Comparison of ENCODE assay signal across 8 cellular contexts in the genomic region with DNA sequence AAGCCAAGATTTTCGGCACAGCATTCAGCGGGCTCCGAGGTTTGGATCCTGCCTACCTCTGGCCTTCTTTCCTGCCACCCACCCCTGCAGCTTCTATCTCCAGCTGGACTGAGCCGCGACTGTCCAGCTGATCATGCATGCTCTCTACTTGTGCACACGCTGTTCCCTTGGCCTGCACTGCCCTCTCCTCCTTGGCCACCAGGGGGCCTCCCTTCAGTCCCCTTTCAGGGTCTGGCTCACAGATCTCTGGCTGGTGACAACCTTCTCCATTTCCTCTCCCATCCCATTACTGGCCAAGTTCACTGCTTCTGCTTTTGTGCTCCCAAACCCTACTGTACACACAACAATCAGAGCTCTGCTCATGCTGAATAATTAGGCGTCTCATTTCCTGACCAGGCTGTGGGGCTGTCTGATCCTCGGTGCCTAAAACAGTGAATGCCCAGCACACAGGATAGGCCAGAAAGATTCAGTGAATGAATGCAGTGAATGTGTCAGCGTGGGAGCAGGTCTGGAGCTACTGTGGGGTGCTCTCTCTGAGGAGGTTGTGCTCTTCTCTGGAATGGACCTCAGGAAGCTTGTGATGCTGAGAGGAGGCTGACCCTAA.
DNase-seq lines count a peak whose midpoint lies in the region; ATAC-seq and TF ChIP-seq lines count a peak whose summit lies in the region.

No MANE protein-coding gene starts in this region.

- H4K91ac ChIP-seq in trophoblast cell (ENCODE audit: low read depth, low read length): peak overlapping the region; percentile 12

- H3K27me3 Mint-ChIP-seq in activated CD4-positive, alpha-beta memory T cell treated with anti-CD3 and anti-CD28 coated beads, Interleukin-2, amount 10 ng/mL, durations not matched to agents 7 days and 5 days: no peaks in the 10 kb centered on the region

- no peak overlapping the region for H3K27ac Mint-ChIP-seq in activated CD4-positive, alpha-beta memory T cell treated with anti-CD3 and anti-CD28 coated beads, Interleukin-2, amount 10 ng/mL, durations not matched to agents 7 days and 5 days

- H3K4me1 ChIP-seq in foreskin keratinocyte (peaks cover 4% of the 10 kb centered on the region), trophoblast cell (ENCODE audit: control insufficient read depth in 1 of 2, insufficient read depth in 2 of 2, low read length in 2 of 2) (peaks cover 12 to 18% of the 10 kb centered on the region in 2 experiments)

- H3K9ac ChIP-seq in trophoblast cell (ENCODE audit: low read length): no peak overlapping the region

- no CpG with 5 or more reads among the region's 9 CpGs for WGBS in trophoblast cell (ENCODE audit: extremely low coverage, insufficient coverage, insufficient read length)

- H3K4me2 ChIP-seq in trophoblast cell (ENCODE audit: low read length): no peak overlapping the region

- TF ChIP-seq CTCF in foreskin keratinocyte (conservative IDR thresholded peaks at IDR 0.05): peak; percentile 74
- peak in 1 of 3 donors; percentile 23 for TF ChIP-seq CTCF in omental fat pad (IDR thresholded peaks at IDR 0.05)

- H3K14ac ChIP-seq in trophoblast cell (ENCODE audit: low read length): no peak overlapping the region

- ATAC-seq in GM18511 (IDR thresholded peaks at IDR 0.05; ENCODE audit: unreplicated experiment) (peak; percentile 96), HG02973 (IDR thresholded peaks at IDR 0.05; ENCODE audit: unreplicated experiment) (peak; percentile 87), foreskin keratinocyte (peak; percentile 53), omental fat pad (ENCODE audit: low FRiP score) (no peak)

- DNase-seq in AML-193 (lab: John Stamatoyannopoulos, UW) (peak; percentile 48 to 57), NCI-H2171 treated with DMSO at 0.1 percent for 48 hours (lab: John Stamatoyannopoulos, UW) (peak; percentile 68), foreskin keratinocyte (no peak), trophoblast cell (peak; percentile 56 to 86), omental fat pad (ENCODE audit: low spot score) (no peak)
- DNase-seq in activated CD4-positive, alpha-beta memory T cell treated with anti-CD3 and anti-CD28 coated beads, Interleukin-2, amount 10 ng/mL, durations not matched to agents 7 days and 5 days: peak; percentile 34

- H2BK120ac ChIP-seq in trophoblast cell (ENCODE audit: insufficient read depth, low read length, poor library complexity): no peak overlapping the region

- no peak overlapping the region for H3K18ac ChIP-seq in trophoblast cell (ENCODE audit: low read length)

- no peak overlapping the region for H3K27ac ChIP-seq in foreskin keratinocyte
- no peak overlapping the region for H3K27ac ChIP-seq in trophoblast cell (ENCODE audit: low read depth, low read length)

- no peaks in the 10 kb centered on the region for H3K4me1 Mint-ChIP-seq in activated CD4-positive, alpha-beta memory T cell treated with anti-CD3 and anti-CD28 coated beads, Interleukin-2, amount 10 ng/mL, durations not matched to agents 7 days and 5 days

- no peak overlapping the region for H4K8ac ChIP-seq in trophoblast cell (ENCODE audit: low read depth, low read length)

- H3K36me3 Mint-ChIP-seq in activated CD4-positive, alpha-beta memory T cell treated with anti-CD3 and anti-CD28 coated beads, Interleukin-2, amount 10 ng/mL, durations not matched to agents 7 days and 5 days (ENCODE audit: low read depth): no peaks in the 10 kb centered on the region

- no peak overlapping the region for H2AFZ ChIP-seq in trophoblast cell (ENCODE audit: insufficient read depth, low read length, poor library complexity)

- no peak overlapping the region for H3K23ac ChIP-seq in trophoblast cell (ENCODE audit: low read length)

- no peak overlapping the region for H4K12ac ChIP-seq in trophoblast cell (ENCODE audit: low read depth, low read length)

- peak overlapping the region; percentile 13 for H2BK12ac ChIP-seq in trophoblast cell (ENCODE audit: low read length)

- no peak overlapping the region for H3K4me3 ChIP-seq in trophoblast cell (ENCODE audit: low read depth, low read length)

- H3K36me3 ChIP-seq in trophoblast cell (ENCODE audit: control insufficient read depth in 1 of 2, insufficient read depth in 2 of 2, low read length in 2 of 2): peaks cover 12 to 27% of the 10 kb centered on the region in 2 experiments

- POLR2A ChIA-PET in activated CD4-positive, alpha-beta memory T cell treated with anti-CD3 and anti-CD28 coated beads, Interleukin-2, amount 10 ng/mL, durations not matched to agents 7 days and 5 days (lab: Charles Lee): no interaction called here

- no peak overlapping the region for H3K4me3 Mint-ChIP-seq in activated CD4-positive, alpha-beta memory T cell treated with anti-CD3 and anti-CD28 coated beads, Interleukin-2, amount 10 ng/mL, durations not matched to agents 7 days and 5 days

- H3K79me1 ChIP-seq in trophoblast cell (ENCODE audit: low read length): peaks cover 10% of the 10 kb centered on the region

- H2AK5ac ChIP-seq in trophoblast cell (ENCODE audit: low read length): no peak overlapping the region

- no peaks in the 10 kb centered on the region for H3K27me3 ChIP-seq in foreskin keratinocyte
- no peaks in the 10 kb centered on the region for H3K27me3 ChIP-seq in trophoblast cell (ENCODE audit: insufficient read depth, low read length)

- H3K4ac ChIP-seq in trophoblast cell (ENCODE audit: low read depth, low read length): no peak overlapping the region

- CTCF ChIA-PET in activated CD4-positive, alpha-beta memory T cell treated with anti-CD3 and anti-CD28 coated beads, Interleukin-2, amount 10 ng/mL, durations not matched to agents 7 days and 5 days (lab: Charles Lee): interaction anchor here (0.8 to 3.6 kb wide), 7 partner anchors 9 to 301 kb away, joined by 3 to 14 read pairs (median 4); no protein-coding TSS in a partner anchor

- H3K9me3 Mint-ChIP-seq in activated CD4-positive, alpha-beta memory T cell treated with anti-CD3 and anti-CD28 coated beads, Interleukin-2, amount 10 ng/mL, durations not matched to agents 7 days and 5 days: no peaks in the 10 kb centered on the region

- peaks cover 2% of the 10 kb centered on the region for H3K79me2 ChIP-seq in trophoblast cell (ENCODE audit: control insufficient read depth, insufficient read depth, low read length, poor library complexity)

- no peak overlapping the region for H2BK5ac ChIP-seq in trophoblast cell (ENCODE audit: low read depth, low read length, poor library complexity)

- peaks cover 2% of the 10 kb centered on the region for H3K9me3 ChIP-seq in trophoblast cell (ENCODE audit: insufficient read depth, low read depth, low read length)

Comparison
In these comparisons a context has a peak if more than half of its experiments do, and no peak if none do; other contexts are left out.
1. DNase-seq: peak in AML-193 (2 of 2), NCI-H2171 treated with DMSO at 0.1 percent for 48 hours (single experiment), activated CD4-positive, alpha-beta memory T cell treated with anti-CD3 and anti-CD28 coated beads, Interleukin-2, amount 10 ng/mL, durations not matched to agents 7 days and 5 days (single experiment) and trophoblast cell (2 of 2); none in foreskin keratinocyte (0 of 2) and omental fat pad (single experiment).